Comparison of ENCODE assay signal across 1 cellular context in the genomic region with DNA sequence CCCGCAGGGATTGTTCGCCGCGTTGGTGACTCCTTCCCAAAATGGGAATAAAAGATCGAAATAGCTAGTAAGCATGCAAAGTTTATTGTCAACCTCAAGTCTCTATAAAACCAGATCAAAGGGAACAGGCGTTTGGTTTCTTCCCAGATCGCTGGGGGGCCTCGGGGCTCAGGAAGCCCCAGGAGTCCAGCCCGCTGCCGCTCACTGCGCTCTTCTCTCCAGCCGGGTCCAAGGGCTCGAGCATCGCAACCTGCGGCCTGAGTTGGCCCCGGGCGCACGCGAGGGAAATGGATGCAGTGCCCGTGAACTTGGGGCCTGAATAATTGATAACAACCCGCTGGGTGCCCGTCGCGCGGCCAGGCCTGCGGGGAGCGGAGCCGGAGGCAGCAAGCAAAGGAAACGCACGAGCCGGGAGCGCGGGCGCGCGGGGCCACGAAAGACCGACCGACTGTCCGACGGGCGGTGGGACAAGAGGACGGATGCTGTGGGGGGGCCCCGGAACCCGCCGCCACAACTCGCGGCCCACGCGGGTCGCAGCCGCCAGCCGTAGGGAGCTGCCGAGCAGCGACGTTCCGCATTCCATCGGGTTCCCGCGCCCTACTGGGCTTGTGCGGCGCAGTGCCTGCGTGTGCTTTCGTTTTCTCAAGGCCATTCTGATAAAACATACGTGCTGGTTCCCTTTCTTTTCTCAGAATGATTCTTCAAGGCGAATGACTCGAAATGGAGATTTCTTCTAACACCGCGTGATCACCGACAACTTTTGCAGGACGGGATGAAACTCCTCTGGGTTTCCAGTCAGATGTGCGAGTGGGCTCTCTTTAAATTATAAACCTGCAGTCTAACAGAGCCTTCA.
TF ChIP-seq lines count a peak whose summit lies in the region.

No MANE protein-coding gene starts in this region.

TF ChIP-seq in GM12878, 131 proteins besides CTCF, POLR2A, EP300 and RAD21:
- TF ChIP-seq USF2 (IDR thresholded peaks at IDR 0.05; ENCODE audit: borderline replicate concordance, low read depth, low read length): no peak
- peak; percentile 10 for TF ChIP-seq SUZ12 (IDR thresholded peaks at IDR 0.05; ENCODE audit: unreplicated experiment)
- TF ChIP-seq PML (IDR thresholded peaks at IDR 0.05; ENCODE audit: low read length): no peak
- 0 out of 2 replicates have a peak, but pooled peaks have one; percentile 7 for TF ChIP-seq BCL11A (IDR thresholded peaks at IDR 0.05; ENCODE audit: low read depth, low read length)
- TF ChIP-seq CBFB (IDR thresholded peaks at IDR 0.05; ENCODE audit: low read depth): no peak
- TF ChIP-seq CREM (IDR thresholded peaks at IDR 0.05; ENCODE audit: low read depth): 0 out of 2 replicates have a peak, but pooled peaks have one; percentile 12
- no peak for TF ChIP-seq FOXK2 (IDR thresholded peaks at IDR 0.05)
- no peak for TF ChIP-seq POLR2AphosphoS2 (IDR thresholded peaks at IDR 0.05; ENCODE audit: low read depth, low read length)
- no peak for TF ChIP-seq BMI1 (IDR thresholded peaks at IDR 0.05; ENCODE audit: borderline replicate concordance)
- TF ChIP-seq KLF5 (IDR thresholded peaks at IDR 0.05; ENCODE audit: partially characterized antibody): no peak
- no peak for TF ChIP-seq SIX5 (IDR thresholded peaks at IDR 0.05; ENCODE audit: low read depth, low read length, severe bottlenecking)
- no peak for TF ChIP-seq BCLAF1 (IDR thresholded peaks at IDR 0.05)
- no peak for TF ChIP-seq BACH1 (IDR thresholded peaks at IDR 0.05; ENCODE audit: borderline replicate concordance)
- TF ChIP-seq ETV6 (conservative IDR thresholded peaks at IDR 0.05 in 1 of 2, IDR thresholded peaks at IDR 0.05 in 1 of 2; ENCODE audit: borderline replicate concordance in 1 of 2, low read depth in 1 of 2): no peak
- no peak for TF ChIP-seq SREBF2 (IDR thresholded peaks at IDR 0.05; ENCODE audit: low read length)
- TF ChIP-seq IKZF2 (IDR thresholded peaks at IDR 0.05): no peak
- no peak for TF ChIP-seq IKZF1 (conservative IDR thresholded peaks at IDR 0.05)
- TF ChIP-seq RB1 (IDR thresholded peaks at IDR 0.05; ENCODE audit: borderline replicate concordance): no peak
- TF ChIP-seq NBN (IDR thresholded peaks at IDR 0.05): no peak
- TF ChIP-seq IRF5 (IDR thresholded peaks at IDR 0.05; ENCODE audit: borderline replicate concordance): no peak
- no peak for TF ChIP-seq ZNF217 (IDR thresholded peaks at IDR 0.05)
- 0 out of 2 replicates have a peak, but pooled peaks have one; percentile 9 for TF ChIP-seq RUNX3 (IDR thresholded peaks at IDR 0.05; ENCODE audit: low read length)
- TF ChIP-seq HDAC6 (IDR thresholded peaks at IDR 0.05; ENCODE audit: unreplicated experiment): peak; percentile 81
- 0 out of 2 replicates have a peak, but pooled peaks have one; percentile 9 for TF ChIP-seq JUNB (IDR thresholded peaks at IDR 0.05)
- 0 out of 2 replicates have a peak, but pooled peaks have one; percentile 26 for TF ChIP-seq YY1 (IDR thresholded peaks at IDR 0.05; ENCODE audit: low read depth, low read length)
- no peak for TF ChIP-seq NFXL1 (IDR thresholded peaks at IDR 0.05; ENCODE audit: borderline replicate concordance)
